ENCODE assay signal across 15 cellular contexts in genomic region chr20:57968111-57968510, GRCh38.
A peak's percentile ranks its signal among the peaks of the same experiment; 100 is the strongest.
DNase-seq lines count a peak whose midpoint lies in the region; TF ChIP-seq lines count a peak whose summit lies in the region.
"Had no signal": no experiment of that assay in that cellular context is flagged by ENCODE, and none has a peak within 500 bp of the region (broad histone marks: within the 10 kb centered on the region; RNA-seq: fewer than 3 reads in every experiment).

No MANE protein-coding gene starts in this region.

- H3K27ac Mint-ChIP-seq in HFFc6 (no peak overlapping the region), type B pancreatic cell (peak overlapping the region; percentile 60), Caco-2 (ENCODE audit: unreplicated experiment) (no peak overlapping the region)
- H3K27ac Mint-ChIP-seq: CD4-positive, CD25-positive, alpha-beta regulatory T cell; H9 had no signal

- H3K4me1 ChIP-seq in Caco-2 = no peaks in the 10 kb centered on the region

- H3K36me3 ChIP-seq in Caco-2 (ENCODE audit: control insufficient read depth, insufficient read depth, low read length) = no peaks in the 10 kb centered on the region
- H3K36me3 ChIP-seq: BE2C had no signal

- H3K9me3 ChIP-seq in Caco-2 = no peaks in the 10 kb centered on the region
- H3K9me3 ChIP-seq: BE2C had no signal

- POLR2A ChIA-PET in Caco-2 (lab: Charles Lee) = no interaction called here

- H3K4me1 Mint-ChIP-seq in HFFc6 (ENCODE audit: low read depth) (peaks cover 15% of the 10 kb centered on the region; the same call in 1 of the 2 replicates), type B pancreatic cell (ENCODE audit: unreplicated experiment) (peaks cover 7% of the 10 kb centered on the region), Caco-2 (ENCODE audit: low read depth, unreplicated experiment) (no peaks in the 10 kb centered on the region)
- H3K4me1 Mint-ChIP-seq: CD4-positive, CD25-positive, alpha-beta regulatory T cell; CD8-positive, alpha-beta memory T cell had no signal

- H3K4me3 Mint-ChIP-seq in HFFc6 (no peak overlapping the region), type B pancreatic cell (no peak overlapping the region), Caco-2 (ENCODE audit: unreplicated experiment) (no peak overlapping the region)
- H3K4me3 Mint-ChIP-seq: CD4-positive, CD25-positive, alpha-beta regulatory T cell; CD8-positive, alpha-beta memory T cell; H9 had no signal

- H3K27me3 Mint-ChIP-seq in HFFc6 (ENCODE audit: insufficient read depth) (peaks cover 19% of the 10 kb centered on the region), type B pancreatic cell (peaks cover 10% of the 10 kb centered on the region), Caco-2 (ENCODE audit: insufficient read depth, unreplicated experiment) (peaks cover 10% of the 10 kb centered on the region)

- DNase-seq in EL = peak; percentile 14
- DNase-seq in HFFc6 = peak; percentile 4
- peak; percentile 22 for DNase-seq in SK-MEL-5 (ENCODE audit: low read depth, low spot score)
- DNase-seq in type B pancreatic cell (ENCODE audit: extremely low spot score, unreplicated experiment) = no peak
- no peak for DNase-seq in NCI-H2227 treated with DMSO at 0.1 percent for 48 hours (lab: John Stamatoyannopoulos, UW)
- no peak for DNase-seq in Caco-2
- no peak for DNase-seq in inferior parietal cortex (ENCODE audit: extremely low spot score)
- DNase-seq: ACHN; BE2C; C1 segment of cervical spinal cord; CD4-positive, CD25-positive, alpha-beta regulatory T cell; CD8-positive, alpha-beta memory T cell; DMS153; DMS79; H9 had no signal

- TF ChIP-seq CTCF in HFFc6 (IDR thresholded peaks at IDR 0.05) (no peak), type B pancreatic cell (conservative IDR thresholded peaks at IDR 0.05) (no peak), Caco-2 (IDR thresholded peaks at IDR 0.05; ENCODE audit: insufficient read depth in 1 of 2, low read depth in 1 of 2, low read length in 1 of 2, severe bottlenecking in 1 of 2, unreplicated experiment in 1 of 2) (no peak)

- in situ Hi-C loops in SK-MEL-5 (cut with HindIII; ENCODE audit: low pct_unique_long_range_greater_than_20kb, low sequenced_read_pairs) = no loop called here

- CTCF ChIA-PET in Caco-2 (lab: Charles Lee) = no interaction called here

- H3K9me3 Mint-ChIP-seq in HFFc6 = peaks cover 4% of the 10 kb centered on the region; the same call in 1 of the 2 replicates
- peaks cover 4% of the 10 kb centered on the region for H3K9me3 Mint-ChIP-seq in type B pancreatic cell
- H3K9me3 Mint-ChIP-seq in Caco-2 (ENCODE audit: unreplicated experiment) = no peaks in the 10 kb centered on the region
- H3K9me3 Mint-ChIP-seq: CD8-positive, alpha-beta memory T cell had no signal

- H3K36me3 Mint-ChIP-seq in HFFc6 (ENCODE audit: low read depth) (peaks cover 4% of the 10 kb centered on the region; the same call in 1 of the 2 replicates), type B pancreatic cell (no peaks in the 10 kb centered on the region), Caco-2 (ENCODE audit: insufficient read depth, unreplicated experiment) (no peaks in the 10 kb centered on the region)
- H3K36me3 Mint-ChIP-seq: CD4-positive, CD25-positive, alpha-beta regulatory T cell; CD8-positive, alpha-beta memory T cell had no signal

- no TSS peak for BruUV-seq in Caco-2 (replicated peaks; lab: Mats Ljungman, UMichigan)

- H3K27me3 ChIP-seq in Caco-2 (replicated peaks; ENCODE audit: control insufficient read depth, insufficient read depth, low read length) = no peaks in the 10 kb centered on the region; the same call in 1 of the 2 replicates
- H3K27me3 ChIP-seq: BE2C had no signal

- H3K4me3 ChIP-seq in Caco-2 (ENCODE audit: low read depth, low read length) = no peak overlapping the region

- intact Hi-C loops in Caco-2 (cut with micrococcal nuclease; ENCODE audit: unreplicated experiment) = no loop called here

Comparison
In these comparisons a context has a peak if more than half of its experiments do, and no peak if none do; other contexts are left out.
1. DNase-seq: peak in EL (single experiment), HFFc6 (single experiment) and SK-MEL-5 (single experiment); none in type B pancreatic cell (single experiment), NCI-H2227 treated with DMSO at 0.1 percent for 48 hours (single experiment), Caco-2 (0 of 2) and inferior parietal cortex (single experiment).